1 cellular context compared by ENCODE assay signal in genomic region chr7:100124301-100125229, GRCh38.
TF ChIP-seq lines count a peak whose summit lies in the region.

No MANE protein-coding gene starts in this region.

TF ChIP-seq in K562, 482 proteins besides CTCF, POLR2A, EP300 and RAD21 (continued from another document and continues in another):
- TF ChIP-seq, protein P1, sequence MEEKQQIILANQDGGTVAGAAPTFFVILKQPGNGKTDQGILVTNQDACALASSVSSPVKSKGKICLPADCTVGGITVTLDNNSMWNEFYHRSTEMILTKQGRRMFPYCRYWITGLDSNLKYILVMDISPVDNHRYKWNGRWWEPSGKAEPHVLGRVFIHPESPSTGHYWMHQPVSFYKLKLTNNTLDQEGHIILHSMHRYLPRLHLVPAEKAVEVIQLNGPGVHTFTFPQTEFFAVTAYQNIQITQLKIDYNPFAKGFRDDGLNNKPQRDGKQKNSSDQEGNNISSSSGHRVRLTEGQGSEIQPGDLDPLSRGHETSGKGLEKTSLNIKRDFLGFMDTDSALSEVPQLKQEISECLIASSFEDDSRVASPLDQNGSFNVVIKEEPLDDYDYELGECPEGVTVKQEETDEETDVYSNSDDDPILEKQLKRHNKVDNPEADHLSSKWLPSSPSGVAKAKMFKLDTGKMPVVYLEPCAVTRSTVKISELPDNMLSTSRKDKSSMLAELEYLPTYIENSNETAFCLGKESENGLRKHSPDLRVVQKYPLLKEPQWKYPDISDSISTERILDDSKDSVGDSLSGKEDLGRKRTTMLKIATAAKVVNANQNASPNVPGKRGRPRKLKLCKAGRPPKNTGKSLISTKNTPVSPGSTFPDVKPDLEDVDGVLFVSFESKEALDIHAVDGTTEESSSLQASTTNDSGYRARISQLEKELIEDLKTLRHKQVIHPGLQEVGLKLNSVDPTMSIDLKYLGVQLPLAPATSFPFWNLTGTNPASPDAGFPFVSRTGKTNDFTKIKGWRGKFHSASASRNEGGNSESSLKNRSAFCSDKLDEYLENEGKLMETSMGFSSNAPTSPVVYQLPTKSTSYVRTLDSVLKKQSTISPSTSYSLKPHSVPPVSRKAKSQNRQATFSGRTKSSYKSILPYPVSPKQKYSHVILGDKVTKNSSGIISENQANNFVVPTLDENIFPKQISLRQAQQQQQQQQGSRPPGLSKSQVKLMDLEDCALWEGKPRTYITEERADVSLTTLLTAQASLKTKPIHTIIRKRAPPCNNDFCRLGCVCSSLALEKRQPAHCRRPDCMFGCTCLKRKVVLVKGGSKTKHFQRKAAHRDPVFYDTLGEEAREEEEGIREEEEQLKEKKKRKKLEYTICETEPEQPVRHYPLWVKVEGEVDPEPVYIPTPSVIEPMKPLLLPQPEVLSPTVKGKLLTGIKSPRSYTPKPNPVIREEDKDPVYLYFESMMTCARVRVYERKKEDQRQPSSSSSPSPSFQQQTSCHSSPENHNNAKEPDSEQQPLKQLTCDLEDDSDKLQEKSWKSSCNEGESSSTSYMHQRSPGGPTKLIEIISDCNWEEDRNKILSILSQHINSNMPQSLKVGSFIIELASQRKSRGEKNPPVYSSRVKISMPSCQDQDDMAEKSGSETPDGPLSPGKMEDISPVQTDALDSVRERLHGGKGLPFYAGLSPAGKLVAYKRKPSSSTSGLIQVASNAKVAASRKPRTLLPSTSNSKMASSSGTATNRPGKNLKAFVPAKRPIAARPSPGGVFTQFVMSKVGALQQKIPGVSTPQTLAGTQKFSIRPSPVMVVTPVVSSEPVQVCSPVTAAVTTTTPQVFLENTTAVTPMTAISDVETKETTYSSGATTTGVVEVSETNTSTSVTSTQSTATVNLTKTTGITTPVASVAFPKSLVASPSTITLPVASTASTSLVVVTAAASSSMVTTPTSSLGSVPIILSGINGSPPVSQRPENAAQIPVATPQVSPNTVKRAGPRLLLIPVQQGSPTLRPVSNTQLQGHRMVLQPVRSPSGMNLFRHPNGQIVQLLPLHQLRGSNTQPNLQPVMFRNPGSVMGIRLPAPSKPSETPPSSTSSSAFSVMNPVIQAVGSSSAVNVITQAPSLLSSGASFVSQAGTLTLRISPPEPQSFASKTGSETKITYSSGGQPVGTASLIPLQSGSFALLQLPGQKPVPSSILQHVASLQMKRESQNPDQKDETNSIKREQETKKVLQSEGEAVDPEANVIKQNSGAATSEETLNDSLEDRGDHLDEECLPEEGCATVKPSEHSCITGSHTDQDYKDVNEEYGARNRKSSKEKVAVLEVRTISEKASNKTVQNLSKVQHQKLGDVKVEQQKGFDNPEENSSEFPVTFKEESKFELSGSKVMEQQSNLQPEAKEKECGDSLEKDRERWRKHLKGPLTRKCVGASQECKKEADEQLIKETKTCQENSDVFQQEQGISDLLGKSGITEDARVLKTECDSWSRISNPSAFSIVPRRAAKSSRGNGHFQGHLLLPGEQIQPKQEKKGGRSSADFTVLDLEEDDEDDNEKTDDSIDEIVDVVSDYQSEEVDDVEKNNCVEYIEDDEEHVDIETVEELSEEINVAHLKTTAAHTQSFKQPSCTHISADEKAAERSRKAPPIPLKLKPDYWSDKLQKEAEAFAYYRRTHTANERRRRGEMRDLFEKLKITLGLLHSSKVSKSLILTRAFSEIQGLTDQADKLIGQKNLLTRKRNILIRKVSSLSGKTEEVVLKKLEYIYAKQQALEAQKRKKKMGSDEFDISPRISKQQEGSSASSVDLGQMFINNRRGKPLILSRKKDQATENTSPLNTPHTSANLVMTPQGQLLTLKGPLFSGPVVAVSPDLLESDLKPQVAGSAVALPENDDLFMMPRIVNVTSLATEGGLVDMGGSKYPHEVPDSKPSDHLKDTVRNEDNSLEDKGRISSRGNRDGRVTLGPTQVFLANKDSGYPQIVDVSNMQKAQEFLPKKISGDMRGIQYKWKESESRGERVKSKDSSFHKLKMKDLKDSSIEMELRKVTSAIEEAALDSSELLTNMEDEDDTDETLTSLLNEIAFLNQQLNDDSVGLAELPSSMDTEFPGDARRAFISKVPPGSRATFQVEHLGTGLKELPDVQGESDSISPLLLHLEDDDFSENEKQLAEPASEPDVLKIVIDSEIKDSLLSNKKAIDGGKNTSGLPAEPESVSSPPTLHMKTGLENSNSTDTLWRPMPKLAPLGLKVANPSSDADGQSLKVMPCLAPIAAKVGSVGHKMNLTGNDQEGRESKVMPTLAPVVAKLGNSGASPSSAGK (IDR thresholded peaks at IDR 0.05): no peak
- no peak for TF ChIP-seq CTCFL (IDR thresholded peaks at IDR 0.05; ENCODE audit: borderline replicate concordance, insufficient read depth, low read depth, low read length, poor library complexity, severe bottlenecking)
- no peak for TF ChIP-seq MIER1 (IDR thresholded peaks at IDR 0.05; ENCODE audit: low read depth)
- no peak for TF ChIP-seq ERF (CRISPR knock-in tag; IDR thresholded peaks at IDR 0.05)
- no peak for TF ChIP-seq ZBED1 (IDR thresholded peaks at IDR 0.05)
- TF ChIP-seq FOXA1 (IDR thresholded peaks at IDR 0.05; ENCODE audit: borderline replicate concordance): no peak
- TF ChIP-seq, protein P2, sequence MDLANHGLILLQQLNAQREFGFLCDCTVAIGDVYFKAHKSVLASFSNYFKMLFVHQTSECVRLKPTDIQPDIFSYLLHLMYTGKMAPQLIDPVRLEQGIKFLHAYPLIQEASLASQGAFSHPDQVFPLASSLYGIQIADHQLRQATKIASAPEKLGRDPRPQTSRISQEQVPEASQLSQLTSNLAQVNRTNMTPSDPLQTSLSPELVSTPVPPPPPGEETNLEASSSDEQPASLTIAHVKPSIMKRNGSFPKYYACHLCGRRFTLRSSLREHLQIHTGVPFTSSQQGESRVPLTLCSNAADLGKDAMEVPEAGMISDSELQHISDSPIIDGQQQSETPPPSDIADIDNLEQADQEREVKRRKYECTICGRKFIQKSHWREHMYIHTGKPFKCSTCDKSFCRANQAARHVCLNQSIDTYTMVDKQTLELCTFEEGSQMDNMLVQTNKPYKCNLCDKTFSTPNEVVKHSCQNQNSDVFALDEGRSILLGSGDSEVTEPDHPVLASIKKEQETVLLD (IDR thresholded peaks at IDR 0.05): no peak
- no peak for TF ChIP-seq NBN (IDR thresholded peaks at IDR 0.05; ENCODE audit: low read depth)
- no peak for TF ChIP-seq RBFOX2 (IDR thresholded peaks at IDR 0.05; ENCODE audit: low read depth, low read length)
- no peak for TF ChIP-seq COPS2 (conservative IDR thresholded peaks at IDR 0.05)
- TF ChIP-seq RBM17 (IDR thresholded peaks at IDR 0.05; ENCODE audit: borderline replicate concordance, low read depth, low read length): no peak
- no peak for TF ChIP-seq MYBL2 (IDR thresholded peaks at IDR 0.05; ENCODE audit: low read depth)
- no peak for TF ChIP-seq MYBL2 (CRISPR knock-in tag; IDR thresholded peaks at IDR 0.05; ENCODE audit: borderline replicate concordance)
- TF ChIP-seq FOSL1 (tag; conservative IDR thresholded peaks at IDR 0.05): no peak
- TF ChIP-seq EP400 (IDR thresholded peaks at IDR 0.05): peak; percentile 52
- peak; percentile 29 to 57; a peak in 2 of 4 replicates for TF ChIP-seq FOXK2 (conservative IDR thresholded peaks at IDR 0.05 in 1 of 2, IDR thresholded peaks at IDR 0.05 in 1 of 2; ENCODE audit: low read depth in 2 of 2)
- TF ChIP-seq, protein P3, sequence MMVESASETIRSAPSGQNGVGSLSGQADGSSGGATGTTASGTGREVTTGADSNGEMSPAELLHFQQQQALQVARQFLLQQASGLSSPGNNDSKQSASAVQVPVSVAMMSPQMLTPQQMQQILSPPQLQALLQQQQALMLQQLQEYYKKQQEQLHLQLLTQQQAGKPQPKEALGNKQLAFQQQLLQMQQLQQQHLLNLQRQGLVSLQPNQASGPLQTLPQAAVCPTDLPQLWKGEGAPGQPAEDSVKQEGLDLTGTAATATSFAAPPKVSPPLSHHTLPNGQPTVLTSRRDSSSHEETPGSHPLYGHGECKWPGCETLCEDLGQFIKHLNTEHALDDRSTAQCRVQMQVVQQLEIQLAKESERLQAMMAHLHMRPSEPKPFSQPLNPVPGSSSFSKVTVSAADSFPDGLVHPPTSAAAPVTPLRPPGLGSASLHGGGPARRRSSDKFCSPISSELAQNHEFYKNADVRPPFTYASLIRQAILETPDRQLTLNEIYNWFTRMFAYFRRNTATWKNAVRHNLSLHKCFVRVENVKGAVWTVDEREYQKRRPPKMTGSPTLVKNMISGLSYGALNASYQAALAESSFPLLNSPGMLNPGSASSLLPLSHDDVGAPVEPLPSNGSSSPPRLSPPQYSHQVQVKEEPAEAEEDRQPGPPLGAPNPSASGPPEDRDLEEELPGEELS (CRISPR knock-in tag; IDR thresholded peaks at IDR 0.05; ENCODE audit: borderline replicate concordance): no peak
- TF ChIP-seq CXXC5 (CRISPR knock-in tag; IDR thresholded peaks at IDR 0.05): no peak
- TF ChIP-seq ZNF140 (CRISPR knock-in tag; IDR thresholded peaks at IDR 0.05): no peak
- TF ChIP-seq HOXB6 (CRISPR knock-in tag; IDR thresholded peaks at IDR 0.05; ENCODE audit: borderline replicate concordance): no peak
- no peak for TF ChIP-seq ZNF146 (CRISPR knock-in tag; IDR thresholded peaks at IDR 0.05; ENCODE audit: unreplicated experiment)
- TF ChIP-seq SIN3A (IDR thresholded peaks at IDR 0.05; ENCODE audit: borderline replicate concordance in 2 of 2, control insufficient read depth in 1 of 2, low read depth in 2 of 2, low read length in 2 of 2): no peak
- 0 out of 2 replicates have a peak, but pooled peaks have one; percentile 45 for TF ChIP-seq MYNN (IDR thresholded peaks at IDR 0.05)
- no peak for TF ChIP-seq MYNN (CRISPR knock-in tag; IDR thresholded peaks at IDR 0.05)
- no peak for TF ChIP-seq CSDE1 (IDR thresholded peaks at IDR 0.05)
- TF ChIP-seq BRF1 (IDR thresholded peaks at IDR 0.05; ENCODE audit: borderline replicate concordance, extremely low read depth, insufficient read length): no peak
- TF ChIP-seq ZHX1 (conservative IDR thresholded peaks at IDR 0.05; ENCODE audit: low read length): no peak
- peak in 1 of 3 experiments; percentile 43 for TF ChIP-seq YY1 (IDR thresholded peaks at IDR 0.05; ENCODE audit: borderline replicate concordance in 1 of 3, control insufficient read depth in 1 of 3, extremely low read depth in 1 of 3, insufficient read depth in 3 of 3, insufficient read length in 1 of 3, insufficient replicate concordance in 2 of 3, low read depth in 1 of 3, low read length in 2 of 3)
- peak; percentile 9; the same call in 1 of the 2 replicates for TF ChIP-seq NFRKB (IDR thresholded peaks at IDR 0.05; ENCODE audit: low read depth)
- TF ChIP-seq MAFK (IDR thresholded peaks at IDR 0.05; ENCODE audit: low read length): no peak
- no peak for TF ChIP-seq ZNF707 (CRISPR knock-in tag; conservative IDR thresholded peaks at IDR 0.05)
- no peak for TF ChIP-seq NFXL1 (CRISPR knock-in tag; IDR thresholded peaks at IDR 0.05)
- no peak for TF ChIP-seq ZNF431 (CRISPR knock-in tag; IDR thresholded peaks at IDR 0.05)
- TF ChIP-seq NFIC (IDR thresholded peaks at IDR 0.05): no peak
- no peak for TF ChIP-seq TAF15 (IDR thresholded peaks at IDR 0.05; ENCODE audit: low read depth, low read length)
- TF ChIP-seq KHSRP (IDR thresholded peaks at IDR 0.05): no peak
- TF ChIP-seq FOXP1 (CRISPR knock-in tag; IDR thresholded peaks at IDR 0.05): no peak
- no peak for TF ChIP-seq POLR2H (tag; IDR thresholded peaks at IDR 0.05; ENCODE audit: low read depth)
